ENCODE assay signal across 1 cellular context in genomic region chr6:12440981-12441380, GRCh38.
TF ChIP-seq lines count a peak whose summit lies in the region.

No MANE protein-coding gene starts in this region.

TF ChIP-seq in HepG2, 621 proteins besides CTCF, POLR2A, EP300 and RAD21 (continued from another document):
- 0 out of 2 replicates have a peak, but pooled peaks have one; percentile 36 for TF ChIP-seq ZNF281 (CRISPR knock-in tag; IDR thresholded peaks at IDR 0.05; ENCODE audit: borderline replicate concordance)
- TF ChIP-seq JUNB (CRISPR knock-in tag; IDR thresholded peaks at IDR 0.05; ENCODE audit: borderline replicate concordance), result no peak
- TF ChIP-seq FOXA1 (IDR thresholded peaks at IDR 0.05), result no peak
- TF ChIP-seq FOXA1 (CRISPR knock-in tag; IDR thresholded peaks at IDR 0.05), result no peak
- no peak for TF ChIP-seq NFKB2 (CRISPR knock-in tag; IDR thresholded peaks at IDR 0.05; ENCODE audit: borderline replicate concordance)
- 0 out of 2 replicates have a peak, but pooled peaks have one; percentile 22 for TF ChIP-seq ELF3 (CRISPR knock-in tag; IDR thresholded peaks at IDR 0.05)
- TF ChIP-seq ZNF382 (CRISPR knock-in tag; IDR thresholded peaks at IDR 0.05; ENCODE audit: borderline replicate concordance), result no peak
- peak; percentile 90 for TF ChIP-seq EHMT2 (IDR thresholded peaks at IDR 0.05; ENCODE audit: borderline replicate concordance, low read depth, low read length)
- TF ChIP-seq MXD4 (CRISPR knock-in tag; IDR thresholded peaks at IDR 0.05), result no peak
- 0 out of 2 replicates have a peak, but pooled peaks have one; percentile 27 for TF ChIP-seq ZNF615 (CRISPR knock-in tag; IDR thresholded peaks at IDR 0.05; ENCODE audit: borderline replicate concordance)
- no peak for TF ChIP-seq ZNF326 (CRISPR knock-in tag; IDR thresholded peaks at IDR 0.05; ENCODE audit: borderline replicate concordance)
- 0 out of 2 replicates have a peak, but pooled peaks have one; percentile 19 for TF ChIP-seq RARA (CRISPR knock-in tag; IDR thresholded peaks at IDR 0.05)
